Comparison of ENCODE assay signal across 8 cellular contexts in the genomic region with DNA sequence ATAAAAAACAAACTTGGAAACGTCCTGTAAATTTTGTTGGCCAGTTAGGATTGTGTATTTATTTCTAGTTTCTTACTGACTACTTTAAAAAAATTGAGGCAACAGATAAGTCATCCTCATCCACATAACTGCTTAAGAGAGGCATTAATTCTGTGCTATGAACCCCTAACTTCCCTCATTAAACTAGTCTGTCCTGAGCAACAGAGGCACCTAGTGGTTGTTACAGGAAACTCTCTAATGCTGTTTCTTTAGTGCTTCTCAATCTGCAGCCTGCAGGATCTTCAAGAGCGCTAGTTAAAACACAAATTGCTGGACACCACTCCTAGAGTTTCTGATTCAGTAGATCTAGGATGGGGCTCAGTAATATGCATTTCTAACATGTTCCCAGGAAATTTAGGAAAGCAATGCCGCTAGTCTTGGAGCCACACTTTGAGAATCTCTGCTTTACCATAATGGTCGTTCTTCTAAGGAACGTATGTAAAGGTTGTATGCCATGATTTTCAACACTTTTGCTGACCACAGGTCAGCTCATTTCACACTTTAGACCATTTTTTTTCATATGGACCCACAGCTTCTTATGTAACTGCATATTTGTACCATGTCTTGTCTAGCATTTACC.
DNase-seq lines count a peak whose midpoint lies in the region; ATAC-seq and TF ChIP-seq lines count a peak whose summit lies in the region.

No MANE protein-coding gene starts in this region.

- no peaks in the 10 kb centered on the region for H3K9me3 ChIP-seq in NT2/D1 (ENCODE audit: insufficient read depth, low read length)
- H3K9me3 ChIP-seq in aorta (ENCODE audit: control insufficient read depth, low read length), result no peaks in the 10 kb centered on the region

- ATAC-seq in HG03442 (IDR thresholded peaks at IDR 0.05; ENCODE audit: unreplicated experiment), result peak; percentile 78
- peak; percentile 67 for ATAC-seq in foreskin keratinocyte
- no peak for ATAC-seq in naive thymus-derived CD8-positive, alpha-beta T cell
- ATAC-seq in aorta (ENCODE audit: low FRiP score), result no peak

- peaks cover 0 to 12% (median 0%) of the 10 kb centered on the region in 9 donors for H3K9me3 Mint-ChIP-seq in naive thymus-derived CD8-positive, alpha-beta T cell

- no peak overlapping the region for H3K4me3 Mint-ChIP-seq in naive thymus-derived CD8-positive, alpha-beta T cell

- H3K27ac ChIP-seq in foreskin keratinocyte (no peak overlapping the region), aorta (ENCODE audit: low read depth in 1 of 2, low read length in 2 of 2) (no peak overlapping the region)

- H3K36me3 ChIP-seq in NT2/D1 (ENCODE audit: insufficient read depth, insufficient read length, low read length) (no peaks in the 10 kb centered on the region), aorta (ENCODE audit: control insufficient read depth in 1 of 2, insufficient read depth in 2 of 2, low read length in 1 of 2) (no peaks in the 10 kb centered on the region)

- H3K4me3 ChIP-seq in NT2/D1 (ENCODE audit: insufficient read length, low read depth) (no peak overlapping the region), aorta (ENCODE audit: low read length in 2 of 2) (no peak overlapping the region)

- WGBS in aorta, 2 donors, result 51 to 54% methylated on average over 5 of the region's 5 CpGs

- H3K4me1 ChIP-seq in NT2/D1 (ENCODE audit: insufficient read depth, insufficient read length), result no peaks in the 10 kb centered on the region
- no peaks in the 10 kb centered on the region for H3K4me1 ChIP-seq in foreskin keratinocyte
- no peaks in the 10 kb centered on the region for H3K4me1 ChIP-seq in aorta (ENCODE audit: control insufficient read depth in 1 of 2, insufficient read depth in 2 of 2, low read length in 2 of 2)

- no peak overlapping the region for H3K27ac Mint-ChIP-seq in naive thymus-derived CD8-positive, alpha-beta T cell

- no peaks in the 10 kb centered on the region for H3K36me3 Mint-ChIP-seq in naive thymus-derived CD8-positive, alpha-beta T cell

- no peaks in the 10 kb centered on the region for H3K4me1 Mint-ChIP-seq in naive thymus-derived CD8-positive, alpha-beta T cell

- H3K27me3 ChIP-seq in NT2/D1 (ENCODE audit: insufficient read depth, insufficient read length) (no peaks in the 10 kb centered on the region), foreskin keratinocyte (no peaks in the 10 kb centered on the region), aorta (ENCODE audit: control insufficient read depth in 1 of 2, insufficient read depth in 2 of 2, low read length in 1 of 2) (peaks cover 0 to 1% of the 10 kb centered on the region in 2 donors)

- peaks cover 3 to 26% (median 11%) of the 10 kb centered on the region in 5 donors for H3K27me3 Mint-ChIP-seq in naive thymus-derived CD8-positive, alpha-beta T cell

- DNase-seq in COLO668 (lab: John Stamatoyannopoulos, UW; ENCODE audit: unreplicated experiment), result peak; percentile 20
- DNase-seq in GM19240 (ENCODE audit: insufficient read length, low spot score), result peak; percentile 7
- DNase-seq in NT2/D1 (ENCODE audit: low read depth, low spot score), result peak; percentile 44
- DNase-seq in foreskin keratinocyte, result peak in 1 of 2 donors; percentile 14
- DNase-seq in naive thymus-derived CD8-positive, alpha-beta T cell, result no peak
- DNase-seq in NCI-H1092 (lab: John Stamatoyannopoulos, UW), result no peak
- DNase-seq in aorta, result no peak

- H3K9ac ChIP-seq in NT2/D1 (ENCODE audit: insufficient read length, low read depth), result no peak overlapping the region

- POLR2A ChIA-PET in naive thymus-derived CD8-positive, alpha-beta T cell (lab: Charles Lee), result no interaction called here

- intact Hi-C loops in aorta (cut with DNase I), result no loop called here

- TF ChIP-seq CTCF in foreskin keratinocyte (conservative IDR thresholded peaks at IDR 0.05), result peak; percentile 62

Comparison
In these comparisons a context has a peak if more than half of its experiments do, and no peak if none do; other contexts are left out.
1. DNase-seq: peak in COLO668 (single experiment), GM19240 (single experiment) and NT2/D1 (single experiment); none in naive thymus-derived CD8-positive, alpha-beta T cell (0 of 10), NCI-H1092 (single experiment) and aorta (0 of 2).
2. ATAC-seq: peak in HG03442 (single experiment) and foreskin keratinocyte (single experiment); none in naive thymus-derived CD8-positive, alpha-beta T cell (0 of 2) and aorta (single experiment).